ENCODE assay signal across 9 cellular contexts in the genomic region with DNA sequence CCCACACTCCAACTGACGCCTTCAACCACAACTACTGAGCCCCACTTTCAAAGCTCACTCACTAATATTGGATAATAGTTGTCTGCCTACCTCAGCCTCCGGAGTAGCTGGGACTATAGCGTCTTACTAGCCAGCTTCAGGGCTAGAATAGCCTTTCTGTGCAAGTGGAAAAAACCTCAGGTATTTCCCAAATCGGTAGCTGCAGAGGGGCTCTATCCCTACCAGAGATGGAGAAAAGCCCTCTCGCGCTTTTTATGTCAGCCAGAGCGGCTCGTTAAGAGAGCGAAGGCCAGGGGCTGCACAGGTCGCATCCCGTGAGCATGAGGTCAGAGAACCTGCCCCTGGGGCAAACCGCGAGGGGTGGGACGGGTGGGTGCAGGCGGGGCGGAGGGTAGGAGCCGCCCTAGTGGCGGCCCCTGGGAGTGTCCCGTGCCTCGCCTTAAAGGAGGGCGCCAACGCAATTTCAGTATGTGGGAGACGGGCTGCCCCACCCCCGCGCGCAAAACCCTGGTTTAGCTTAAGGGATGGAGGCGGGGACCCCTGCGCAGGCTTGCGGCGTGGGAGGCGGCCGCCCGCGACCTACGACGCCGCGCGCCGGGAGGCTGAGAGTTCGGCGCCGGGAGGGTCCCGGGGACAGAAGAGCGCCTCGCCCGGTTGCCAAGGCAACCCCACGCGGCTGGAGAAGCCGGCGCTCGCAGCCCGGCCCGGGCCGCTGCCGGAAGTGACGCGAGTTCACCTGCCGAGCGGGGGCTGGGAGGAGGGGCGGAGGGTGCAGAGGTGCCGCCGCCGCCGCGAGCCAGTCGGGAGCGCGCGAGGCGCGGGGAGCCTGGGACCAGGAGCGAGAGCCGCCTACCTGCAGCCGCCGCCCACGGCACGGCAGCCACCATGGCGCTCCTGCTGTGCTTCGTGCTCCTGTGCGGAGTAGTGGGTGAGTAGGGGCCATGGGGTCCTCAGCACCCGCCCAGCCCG. TPM values are rescaled to one million over a fixed set of nuclear protein-coding genes. Genes with fewer than 3 reads are reported as not detected.
DNase-seq lines count a peak whose midpoint lies in the region; ATAC-seq and TF ChIP-seq lines count a peak whose summit lies in the region.
"Had no signal": no experiment of that assay in that cellular context is flagged by ENCODE, and none has a peak within 500 bp of the region (broad histone marks: within the 10 kb centered on the region; RNA-seq: fewer than 3 reads in every experiment).

A gene (plus strand): TSS at position 799 of the 969 bp plus-strand sequence. CDS start 87 bp downstream, at position 886.

- no peaks in the 10 kb centered on the region for H3K9me3 Mint-ChIP-seq in activated naive CD8-positive, alpha-beta T cell treated with anti-CD3 and anti-CD28 coated beads, Interleukin-2, amount 50 U/mL, for 24 hours

- TF ChIP-seq POLR2A in vagina (IDR thresholded peaks at IDR 0.05) = peak in 1 of 2 donors; percentile 28

- TF ChIP-seq CTCF in LNCAP (IDR thresholded peaks at IDR 0.05) = peak; percentile 39
- TF ChIP-seq CTCF in vagina (IDR thresholded peaks at IDR 0.05) = no peak

- H3K27ac ChIP-seq in rectal smooth muscle tissue (ENCODE audit: low read depth, low read length) = no peak within 1 kb of the TSS
- H3K27ac ChIP-seq in vagina = peak within 1 kb of the TSS; percentile 62

- peak within 1 kb of the TSS; percentile 43 for H3K9ac ChIP-seq in rectal smooth muscle tissue (ENCODE audit: low read length)

- H3K36me3 ChIP-seq in rectal smooth muscle tissue (ENCODE audit: control insufficient read depth, insufficient read depth, low read length) (no peaks in the 10 kb centered on the region), vagina (no peaks in the 10 kb centered on the region)

- H3K36me3 Mint-ChIP-seq in activated naive CD8-positive, alpha-beta T cell treated with anti-CD3 and anti-CD28 coated beads, Interleukin-2, amount 50 U/mL, for 24 hours (ENCODE audit: low read depth) = no peaks in the 10 kb centered on the region

- DNase-seq in DMS114 treated with DMSO at 0.1 percent for 48 hours (lab: John Stamatoyannopoulos, UW; ENCODE audit: unreplicated experiment) (peak; percentile 24), left ventricle myocardium superior (peak; percentile 88), vagina (ENCODE audit: extremely low spot score in 2 of 2) (no peak)
- DNase-seq in activated naive CD8-positive, alpha-beta T cell treated with anti-CD3 and anti-CD28 coated beads, Interleukin-2, amount 50 U/mL, for 24 hours = peak; percentile 72

- H3K27me3 Mint-ChIP-seq in activated naive CD8-positive, alpha-beta T cell treated with anti-CD3 and anti-CD28 coated beads, Interleukin-2, amount 50 U/mL, for 24 hours = peaks cover 41% of the 10 kb centered on the region

- H3K27me3 ChIP-seq in rectal smooth muscle tissue (ENCODE audit: control insufficient read depth, insufficient read depth, low read length) = no peaks in the 10 kb centered on the region
- H3K27me3 ChIP-seq in vagina = no peaks in the 10 kb centered on the region

- no peaks in the 10 kb centered on the region for H3K9me3 ChIP-seq in vagina

- no peaks in the 10 kb centered on the region for H3K4me1 ChIP-seq in rectal smooth muscle tissue (ENCODE audit: control insufficient read depth, insufficient read depth, low read length)
- peaks cover 19% of the 10 kb centered on the region for H3K4me1 ChIP-seq in vagina

- no peak within 1 kb of the TSS for H3K27ac Mint-ChIP-seq in activated naive CD8-positive, alpha-beta T cell treated with anti-CD3 and anti-CD28 coated beads, Interleukin-2, amount 50 U/mL, for 24 hours

- peaks cover 18% of the 10 kb centered on the region for H3K4me1 Mint-ChIP-seq in activated naive CD8-positive, alpha-beta T cell treated with anti-CD3 and anti-CD28 coated beads, Interleukin-2, amount 50 U/mL, for 24 hours

- H3K4me3 ChIP-seq in rectal smooth muscle tissue (ENCODE audit: low read length) (peak within 1 kb of the TSS; percentile 67), vagina (peak within 1 kb of the TSS; percentile 67 to 86)

- intact Hi-C loops in left ventricle myocardium superior (cut with micrococcal nuclease) = no loop called here
- intact Hi-C loops in vagina (cut with DNase I) = no loop called here

- peak; percentile 61 for ATAC-seq in GM21786 (IDR thresholded peaks at IDR 0.05; ENCODE audit: unreplicated experiment)
- ATAC-seq in SK-N-SH treated with all-trans-retinoic acid at 6 μM for 48 hours = peak; percentile 82
- peak; percentile 84 for ATAC-seq in activated naive CD8-positive, alpha-beta T cell treated with anti-CD3 and anti-CD28 coated beads, Interleukin-2, amount 50 U/mL, for 24 hours
- ATAC-seq in left ventricle myocardium superior = peak; percentile 93

- H3K4me3 Mint-ChIP-seq in activated naive CD8-positive, alpha-beta T cell treated with anti-CD3 and anti-CD28 coated beads, Interleukin-2, amount 50 U/mL, for 24 hours = peak within 1 kb of the TSS; percentile 80

TF ChIP-seq in SK-N-SH treated with all-trans-retinoic acid at 6 μM for 48 hours, 23 proteins besides CTCF, POLR2A, EP300 and RAD21:
- TF ChIP-seq ZNF70 (CRISPR knock-in tag; IDR thresholded peaks at IDR 0.05) = 0 out of 2 replicates have a peak, but pooled peaks have one; percentile 2
- no peak for TF ChIP-seq PPARA (CRISPR knock-in tag; IDR thresholded peaks at IDR 0.05; ENCODE audit: borderline replicate concordance)

RNA-seq across cellular contexts. Expression of the gene that starts here (rescaled TPM):
- 27.1 TPM for total RNA-seq in left ventricle myocardium superior
- 19.2 TPM for total RNA-seq in vagina
- total RNA-seq: myocyte had no signal

Comparison
In these comparisons a context has a peak if more than half of its experiments do, and no peak if none do; other contexts are left out.
1. DNase-seq: peak in DMS114 treated with DMSO at 0.1 percent for 48 hours (single experiment), activated naive CD8-positive, alpha-beta T cell treated with anti-CD3 and anti-CD28 coated beads, Interleukin-2, amount 50 U/mL, for 24 hours (single experiment) and left ventricle myocardium superior (single experiment); none in vagina (0 of 2).
2. Peak in every context shown above with its lines, with median percentiles within 50 percentile points of each other: ATAC-seq.